In genomic region chr6:89287351-89288028, GRCh38 we compare ENCODE assay signal across 16 cellular contexts. TPM values are rescaled to one million over a fixed set of nuclear protein-coding genes. Genes with fewer than 3 reads are reported as not detected.
"Had no signal": no experiment of that assay in that cellular context is flagged by ENCODE, and none has a peak within 500 bp of the region (broad histone marks: within the 10 kb centered on the region; RNA-seq: fewer than 3 reads in every experiment).

No MANE protein-coding gene starts in this region.

- H3K27ac Mint-ChIP-seq: activated CD4-positive, alpha-beta T cell treated with anti-CD3 and anti-CD28 coated beads, Interleukin-2, amount 10 ng/mL, durations not matched to agents 7 days and 5 days; activated naive CD4-positive, alpha-beta T cell treated with anti-CD3 and anti-CD28 coated beads, Interleukin-2, amount 10 ng/mL, durations not matched to agents 7 days and 5 days; activated T-cell treated with anti-CD3 and anti-CD28 coated beads, Interleukin-2, amount 50 U/mL, for 24 hours; naive thymus-derived CD4-positive, alpha-beta T cell; progenitor cell of endocrine pancreas; T-helper 17 cell had no signal

- H2AFZ ChIP-seq: hepatocyte had no signal

- H3K79me2 ChIP-seq: hepatocyte had no signal

- DNase-seq: activated CD4-positive, alpha-beta T cell treated with anti-CD3 and anti-CD28 coated beads, Interleukin-2, amount 10 ng/mL, durations not matched to agents 7 days and 5 days; activated naive CD4-positive, alpha-beta T cell treated with anti-CD3 and anti-CD28 coated beads, Interleukin-2, amount 10 ng/mL, durations not matched to agents 7 days and 5 days; activated T-cell treated with anti-CD3 and anti-CD28 coated beads, Interleukin-2, amount 50 U/mL, for 24 hours; dorsolateral prefrontal cortex; erythroblast; mammary epithelial cell; mucosa of descending colon; naive thymus-derived CD4-positive, alpha-beta T cell; nucleus accumbens; T-helper 17 cell; tibial artery; uterus had no signal

- H3K27ac ChIP-seq: cardiac muscle cell, dorsolateral prefrontal cortex, hepatocyte, right atrium auricular region, tibial artery, uterus had no signal

- H3K4me2 ChIP-seq: hepatocyte had no signal

- H3K27me3 ChIP-seq: cardiac muscle cell, dorsolateral prefrontal cortex, hepatocyte, right atrium auricular region, tibial artery, uterus had no signal

- H3K4me1 Mint-ChIP-seq: activated naive CD4-positive, alpha-beta T cell treated with anti-CD3 and anti-CD28 coated beads, Interleukin-2, amount 10 ng/mL, durations not matched to agents 7 days and 5 days had no signal

- ATAC-seq: mucosa of descending colon; naive thymus-derived CD4-positive, alpha-beta T cell; T-helper 17 cell had no signal

- H3K9me3 ChIP-seq: mucosa of descending colon, right atrium auricular region, tibial artery, uterus had no signal

- H3K4me3 Mint-ChIP-seq: activated CD4-positive, alpha-beta T cell treated with anti-CD3 and anti-CD28 coated beads, Interleukin-2, amount 10 ng/mL, durations not matched to agents 7 days and 5 days; activated naive CD4-positive, alpha-beta T cell treated with anti-CD3 and anti-CD28 coated beads, Interleukin-2, amount 10 ng/mL, durations not matched to agents 7 days and 5 days; activated T-cell treated with anti-CD3 and anti-CD28 coated beads, Interleukin-2, amount 50 U/mL, for 24 hours; naive thymus-derived CD4-positive, alpha-beta T cell; T-helper 17 cell had no signal

- H3K4me1 ChIP-seq: right atrium auricular region, tibial artery, uterus had no signal

- H3K27me3 Mint-ChIP-seq: activated CD4-positive, alpha-beta T cell treated with anti-CD3 and anti-CD28 coated beads, Interleukin-2, amount 10 ng/mL, durations not matched to agents 7 days and 5 days; activated naive CD4-positive, alpha-beta T cell treated with anti-CD3 and anti-CD28 coated beads, Interleukin-2, amount 10 ng/mL, durations not matched to agents 7 days and 5 days; activated T-cell treated with anti-CD3 and anti-CD28 coated beads, Interleukin-2, amount 50 U/mL, for 24 hours; naive thymus-derived CD4-positive, alpha-beta T cell; T-helper 17 cell had no signal

- H3K36me3 ChIP-seq: cardiac muscle cell, right atrium auricular region, tibial artery, uterus had no signal

- H3K36me3 Mint-ChIP-seq: activated naive CD4-positive, alpha-beta T cell treated with anti-CD3 and anti-CD28 coated beads, Interleukin-2, amount 10 ng/mL, durations not matched to agents 7 days and 5 days; naive thymus-derived CD4-positive, alpha-beta T cell had no signal

- H3K9me3 Mint-ChIP-seq: activated CD4-positive, alpha-beta T cell treated with anti-CD3 and anti-CD28 coated beads, Interleukin-2, amount 10 ng/mL, durations not matched to agents 7 days and 5 days; activated naive CD4-positive, alpha-beta T cell treated with anti-CD3 and anti-CD28 coated beads, Interleukin-2, amount 10 ng/mL, durations not matched to agents 7 days and 5 days; activated T-cell treated with anti-CD3 and anti-CD28 coated beads, Interleukin-2, amount 50 U/mL, for 24 hours; naive thymus-derived CD4-positive, alpha-beta T cell had no signal

- H3K4me3 ChIP-seq: cardiac muscle cell, dorsolateral prefrontal cortex, hepatocyte, mucosa of descending colon, right atrium auricular region, tibial artery, uterus had no signal

RNA-seq across cellular contexts. Expression of gene GABRR2, which starts 27.6 kb away (rescaled TPM):
- total RNA-seq: mammary epithelial cell had no signal
- polyA plus RNA-seq: mammary epithelial cell; naive thymus-derived CD4-positive, alpha-beta T cell had no signal
